ENCODE assay signal across 1 cellular context in the genomic region with DNA sequence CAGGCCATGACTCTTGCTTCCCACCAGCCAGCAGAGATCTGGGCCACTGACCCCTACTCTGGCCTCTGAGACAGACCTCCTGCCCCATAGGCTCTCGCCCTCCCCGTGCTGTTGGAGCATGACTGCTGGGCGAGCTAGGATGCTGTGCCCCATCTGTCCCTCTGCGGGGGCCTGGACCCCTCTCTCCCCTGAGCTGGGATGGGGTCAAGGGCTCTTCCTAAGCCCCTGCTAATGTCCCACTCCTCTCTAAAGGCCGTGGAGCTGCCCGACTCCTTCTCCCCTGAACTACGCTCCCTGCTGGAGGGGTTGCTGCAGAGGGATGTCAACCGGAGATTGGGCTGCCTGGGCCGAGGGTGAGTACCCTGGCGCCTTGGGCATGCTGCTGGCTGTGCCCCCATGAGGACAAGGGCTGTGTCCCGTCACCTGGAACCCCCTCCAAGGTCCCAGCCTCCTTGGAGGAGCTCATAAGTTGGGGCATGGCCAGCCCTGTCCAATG.
TF ChIP-seq lines count a peak whose summit lies in the region.

No MANE protein-coding gene starts in this region.

TF ChIP-seq in K562, 482 proteins besides CTCF, POLR2A, EP300 and RAD21:
- TF ChIP-seq ZBTB7A (IDR thresholded peaks at IDR 0.05; ENCODE audit: borderline replicate concordance, control insufficient read depth, low read depth, low read length) (no peak), NFRKB (IDR thresholded peaks at IDR 0.05; ENCODE audit: low read depth) (no peak), LCOR (CRISPR knock-in tag; IDR thresholded peaks at IDR 0.05) (no peak), ELK3 (CRISPR knock-in tag; IDR thresholded peaks at IDR 0.05) (no peak), ZNF518B (CRISPR knock-in tag; IDR thresholded peaks at IDR 0.05) (no peak), RBM22 (IDR thresholded peaks at IDR 0.05; ENCODE audit: low read depth, low read length, poor library complexity, severe bottlenecking) (peak; percentile 15), CBFA2T2 (conservative IDR thresholded peaks at IDR 0.05) (no peak), MED1 (CRISPR knock-in tag; IDR thresholded peaks at IDR 0.05; ENCODE audit: borderline replicate concordance) (no peak), ZNF347 (CRISPR knock-in tag; IDR thresholded peaks at IDR 0.05; ENCODE audit: low read depth) (no peak), MYNN (IDR thresholded peaks at IDR 0.05) (no peak), MYNN (CRISPR knock-in tag; IDR thresholded peaks at IDR 0.05) (no peak), ZNF398 (CRISPR knock-in tag; IDR thresholded peaks at IDR 0.05) (no peak), HMGN3 (IDR thresholded peaks at IDR 0.05; ENCODE audit: borderline replicate concordance, extremely low read depth, insufficient read length, low read depth, low read length) (no peak), RBFOX2 (IDR thresholded peaks at IDR 0.05; ENCODE audit: low read depth, low read length) (peak; percentile 22; the same call in 1 of the 2 replicates)
- TF ChIP-seq, protein P1, sequence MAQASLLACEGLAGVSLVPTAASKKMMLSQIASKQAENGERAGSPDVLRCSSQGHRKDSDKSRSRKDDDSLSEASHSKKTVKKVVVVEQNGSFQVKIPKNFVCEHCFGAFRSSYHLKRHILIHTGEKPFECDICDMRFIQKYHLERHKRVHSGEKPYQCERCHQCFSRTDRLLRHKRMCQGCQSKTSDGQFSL (CRISPR knock-in tag; IDR thresholded peaks at IDR 0.05), result no peak
- TF ChIP-seq, protein P1 (tag; IDR thresholded peaks at IDR 0.05), result no peak
TF ChIP-seq in K562: peak in this region for 2.
